13 cellular contexts compared by ENCODE assay signal in genomic region chr2:128513416-128514283, GRCh38.
DNase-seq lines count a peak whose midpoint lies in the region; ATAC-seq and TF ChIP-seq lines count a peak whose summit lies in the region.
"Had no signal": no experiment of that assay in that cellular context is flagged by ENCODE, and none has a peak within 500 bp of the region (broad histone marks: within the 10 kb centered on the region; RNA-seq: fewer than 3 reads in every experiment).

No MANE protein-coding gene starts in this region.

- no peaks in the 10 kb centered on the region for H3K36me3 ChIP-seq in lower lobe of right lung
- H3K36me3 ChIP-seq: neutrophil had no signal

- H3K27ac ChIP-seq in lower lobe of right lung: no peak overlapping the region
- H3K27ac ChIP-seq: foreskin keratinocyte, neutrophil had no signal

- no peak overlapping the region for H3K4me3 ChIP-seq in lower lobe of right lung

- H3K9me3 Mint-ChIP-seq in type B pancreatic cell: no peaks in the 10 kb centered on the region

- intact Hi-C loops in lower lobe of right lung (cut with DNase I): no loop called here

- H3K27me3 Mint-ChIP-seq in type B pancreatic cell: no peaks in the 10 kb centered on the region

- no peaks in the 10 kb centered on the region for H3K9me3 ChIP-seq in lower lobe of right lung
- H3K9me3 ChIP-seq: neutrophil had no signal

- TF ChIP-seq CTCF in lower lobe of right lung (IDR thresholded peaks at IDR 0.05) (no peak), type B pancreatic cell (conservative IDR thresholded peaks at IDR 0.05) (no peak)

- H3K4me3 Mint-ChIP-seq in type B pancreatic cell: no peak overlapping the region

- no peaks in the 10 kb centered on the region for H3K36me3 Mint-ChIP-seq in type B pancreatic cell

- ATAC-seq in GM18511 (IDR thresholded peaks at IDR 0.05; ENCODE audit: unreplicated experiment) (peak; percentile 97), HG02798 (IDR thresholded peaks at IDR 0.05; ENCODE audit: poor library complexity, unreplicated experiment) (peak; percentile 62), lower lobe of right lung (peak; percentile 82 to 87), GM21528 (IDR thresholded peaks at IDR 0.05; ENCODE audit: low FRiP score, unreplicated experiment) (no peak)
- ATAC-seq: foreskin keratinocyte, HCT116 had no signal

- peaks cover 8% of the 10 kb centered on the region for H3K4me1 ChIP-seq in lower lobe of right lung
- H3K4me1 ChIP-seq: foreskin keratinocyte had no signal

- no peaks in the 10 kb centered on the region for H3K27me3 ChIP-seq in lower lobe of right lung (ENCODE audit: low read depth)
- H3K27me3 ChIP-seq: foreskin keratinocyte, neutrophil had no signal

- no peak overlapping the region for H3K27ac Mint-ChIP-seq in type B pancreatic cell

- DNase-seq in NOMO-1 (lab: John Stamatoyannopoulos, UW; ENCODE audit: unreplicated experiment in 2 of 2) (peak; percentile 81 to 91), lower lobe of right lung (peak; percentile 66), type B pancreatic cell (ENCODE audit: extremely low spot score, unreplicated experiment) (no peak), epidermal melanocyte (ENCODE audit: insufficient read length, low spot score) (no peak), RKO (ENCODE audit: low spot score) (no peak)
- DNase-seq: activated CD4-positive, alpha-beta T cell treated with anti-CD3 and anti-CD28 coated beads for 48 hours; DMS53; foreskin keratinocyte had no signal

- no peaks in the 10 kb centered on the region for H3K4me1 Mint-ChIP-seq in type B pancreatic cell (ENCODE audit: unreplicated experiment)

Comparison
In these comparisons a context has a peak if more than half of its experiments do, and no peak if none do; other contexts are left out.
1. DNase-seq: peak in NOMO-1 (2 of 2) and lower lobe of right lung (single experiment); none in type B pancreatic cell (single experiment), epidermal melanocyte (single experiment) and RKO (single experiment).